In the genomic region with DNA sequence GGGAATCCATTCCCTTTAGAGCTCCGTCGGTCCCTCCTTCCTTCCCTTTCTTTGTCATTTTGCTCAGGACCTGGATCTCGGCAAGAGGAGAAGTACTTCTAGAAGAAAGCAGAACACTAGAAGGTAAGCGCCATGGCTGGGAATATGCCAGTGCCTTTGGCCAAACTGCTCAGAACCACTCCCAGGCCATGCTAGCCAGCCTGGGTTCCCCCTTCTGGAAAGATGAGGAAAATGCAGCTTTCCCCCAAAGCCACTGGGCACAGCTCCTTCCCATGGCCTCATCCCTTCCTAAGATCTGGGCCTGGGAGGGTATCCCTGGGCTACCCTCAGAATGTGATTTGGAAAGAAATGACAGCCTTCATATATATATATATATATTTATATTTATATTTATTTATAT, we compare ENCODE assay signal across 8 cellular contexts. TPM values are rescaled to one million over a fixed set of nuclear protein-coding genes. Genes with fewer than 3 reads are reported as not detected.
DNase-seq lines count a peak whose midpoint lies in the region; ATAC-seq and TF ChIP-seq lines count a peak whose summit lies in the region.

No MANE protein-coding gene starts in this region.

- no peaks in the 10 kb centered on the region for H4K20me1 ChIP-seq in Loucy (ENCODE audit: insufficient read depth, low read length, poor library complexity, severe bottlenecking)

- H2AFZ ChIP-seq in Loucy (ENCODE audit: low read length): no peak overlapping the region

- no peak overlapping the region for H3K9ac ChIP-seq in Loucy (ENCODE audit: low read depth, low read length, poor library complexity, severe bottlenecking)

- CTCF ChIA-PET in CD4-positive, alpha-beta T cell (lab: Charles Lee): interaction anchor here (1.3 kb wide), 1 partner anchor 22 kb away, joined by 3 read pairs; no protein-coding TSS in a partner anchor

- no peaks in the 10 kb centered on the region for H3K9me3 Mint-ChIP-seq in CD4-positive, alpha-beta T cell

- no peaks in the 10 kb centered on the region for H3K9me2 ChIP-seq in Loucy (replicated peaks; ENCODE audit: low read depth, low read length)

- ATAC-seq in lower lobe of right lung (peak; percentile 79 to 84), GM18867 (IDR thresholded peaks at IDR 0.05; ENCODE audit: unreplicated experiment) (no peak)
- no peak for ATAC-seq in CD4-positive, alpha-beta T cell (ENCODE audit: poor library complexity)

- H3K4me1 Mint-ChIP-seq in CD4-positive, alpha-beta T cell (ENCODE audit: low read depth): peaks cover 3% of the 10 kb centered on the region

- H3K27me3 Mint-ChIP-seq in CD4-positive, alpha-beta T cell: peaks cover 76% of the 10 kb centered on the region

- H3K4me3 Mint-ChIP-seq in CD4-positive, alpha-beta T cell: no peak overlapping the region

- H3K27ac ChIP-seq in breast epithelium: no peak overlapping the region
- no peak overlapping the region for H3K27ac ChIP-seq in lower lobe of right lung
- H3K27ac ChIP-seq in CD4-positive, alpha-beta T cell (ENCODE audit: low read depth, low read length): no peak overlapping the region

- peak; percentile 49 for TF ChIP-seq CTCF in Loucy (conservative IDR thresholded peaks at IDR 0.05; ENCODE audit: low read length)
- TF ChIP-seq CTCF in breast epithelium (IDR thresholded peaks at IDR 0.05): peak in 2 of 3 donors; percentile 33 to 55
- TF ChIP-seq CTCF in lower lobe of right lung (IDR thresholded peaks at IDR 0.05): peak; percentile 56
- TF ChIP-seq CTCF in CD4-positive, alpha-beta T cell (IDR thresholded peaks at IDR 0.05): no peak

- POLR2A ChIA-PET in CD4-positive, alpha-beta T cell (lab: Charles Lee): interaction anchor here (0.5 kb wide), 1 partner anchor 22 kb away, joined by 3 read pairs; no protein-coding TSS in a partner anchor

- TF ChIP-seq POLR2A in breast epithelium (IDR thresholded peaks at IDR 0.05): no peak

- H3K79me2 ChIP-seq in Loucy (ENCODE audit: insufficient read depth, low read length): no peaks in the 10 kb centered on the region

- no peaks in the 10 kb centered on the region for H3K36me3 Mint-ChIP-seq in CD4-positive, alpha-beta T cell (ENCODE audit: low read depth)

- DNase-seq in Daoy (ENCODE audit: low read depth) (peak; percentile 63), breast epithelium (ENCODE audit: low spot score in 2 of 2) (no peak), lower lobe of right lung (no peak), NCI-H187 (lab: John Stamatoyannopoulos, UW) (no peak), ecto neural progenitor cell (ENCODE audit: low spot score) (no peak)
- DNase-seq in CD4-positive, alpha-beta T cell: no peak

- H3K27ac Mint-ChIP-seq in CD4-positive, alpha-beta T cell: no peak overlapping the region

- H3K4me1 ChIP-seq in Loucy (ENCODE audit: insufficient read depth, low read length, poor library complexity, severe bottlenecking) (no peaks in the 10 kb centered on the region), breast epithelium (no peaks in the 10 kb centered on the region), lower lobe of right lung (peaks cover 4% of the 10 kb centered on the region)

- H3K4me2 ChIP-seq in Loucy (ENCODE audit: low read depth, low read length, poor library complexity, severe bottlenecking): no peak overlapping the region

- H3K9me3 ChIP-seq in Loucy (ENCODE audit: insufficient read depth, low read depth, low read length): no peaks in the 10 kb centered on the region
- H3K9me3 ChIP-seq in breast epithelium: no peaks in the 10 kb centered on the region
- H3K9me3 ChIP-seq in lower lobe of right lung: no peaks in the 10 kb centered on the region
- no peaks in the 10 kb centered on the region for H3K9me3 ChIP-seq in CD4-positive, alpha-beta T cell (ENCODE audit: control insufficient read depth, low read length)

- intact Hi-C loops in breast epithelium (cut with DNase I; ENCODE audit: low total_unique reads): no loop called here
- intact Hi-C loops in lower lobe of right lung (cut with DNase I): no loop called here
- intact Hi-C loops in CD4-positive, alpha-beta T cell (cut with DNase I, micrococcal nuclease): no loop called here

- no peaks in the 10 kb centered on the region for H3K36me3 ChIP-seq in Loucy (ENCODE audit: insufficient read depth, low read length)
- no peaks in the 10 kb centered on the region for H3K36me3 ChIP-seq in breast epithelium
- H3K36me3 ChIP-seq in lower lobe of right lung: no peaks in the 10 kb centered on the region

- H3K4me3 ChIP-seq in Loucy (ENCODE audit: low read length, poor library complexity, severe bottlenecking) (no peak overlapping the region), breast epithelium (no peak overlapping the region), lower lobe of right lung (no peak overlapping the region)

- H3F3A ChIP-seq in Loucy (ENCODE audit: low read depth): no peaks in the 10 kb centered on the region

- H3K27me3 ChIP-seq in Loucy (ENCODE audit: insufficient read depth, low read length, poor library complexity, severe bottlenecking) (no peaks in the 10 kb centered on the region), breast epithelium (peaks cover 0 to 30% of the 10 kb centered on the region in 2 donors), lower lobe of right lung (ENCODE audit: low read depth) (peaks cover 55% of the 10 kb centered on the region)
- H3K27me3 ChIP-seq in CD4-positive, alpha-beta T cell (ENCODE audit: control insufficient read depth, insufficient read depth, low read length): peaks cover 43% of the 10 kb centered on the region

RNA-seq across cellular contexts. Expression of a gene that starts 6.3 kb away (rescaled TPM):
- total RNA-seq in Daoy (2014; rRNA removed; shearing (Covaris generic)): 3.2 and 5.0 TPM in 2 replicates
- total RNA-seq in breast epithelium (under 1 TPM in 1 of 3 donors, not detected in 2; 0.29 TPM), lower lobe of right lung (0.38 TPM)
- total RNA-seq in CD4-positive, alpha-beta T cell: not detected

RNA-seq across cellular contexts. Expression of a gene that starts 19.0 kb away (rescaled TPM):
- 104 and 110 TPM in 2 replicates for total RNA-seq in Daoy (2014; rRNA removed; shearing (Covaris generic))
- 100 to 1,000 TPM in 2 of 3 donors, 10 to 100 TPM in 1; 96.0 to 108 (median 108) TPM for total RNA-seq in breast epithelium
- 81.2 TPM for total RNA-seq in lower lobe of right lung
- total RNA-seq in CD4-positive, alpha-beta T cell: 10 to 100 TPM; 11.4 to 15.2 TPM

Comparison
In these comparisons a context has a peak if more than half of its experiments do, and no peak if none do; other contexts are left out.
1. ATAC-seq: peak in lower lobe of right lung (2 of 2); none in CD4-positive, alpha-beta T cell (single experiment) and GM18867 (single experiment).